1 cellular context compared by ENCODE assay signal in the genomic region with DNA sequence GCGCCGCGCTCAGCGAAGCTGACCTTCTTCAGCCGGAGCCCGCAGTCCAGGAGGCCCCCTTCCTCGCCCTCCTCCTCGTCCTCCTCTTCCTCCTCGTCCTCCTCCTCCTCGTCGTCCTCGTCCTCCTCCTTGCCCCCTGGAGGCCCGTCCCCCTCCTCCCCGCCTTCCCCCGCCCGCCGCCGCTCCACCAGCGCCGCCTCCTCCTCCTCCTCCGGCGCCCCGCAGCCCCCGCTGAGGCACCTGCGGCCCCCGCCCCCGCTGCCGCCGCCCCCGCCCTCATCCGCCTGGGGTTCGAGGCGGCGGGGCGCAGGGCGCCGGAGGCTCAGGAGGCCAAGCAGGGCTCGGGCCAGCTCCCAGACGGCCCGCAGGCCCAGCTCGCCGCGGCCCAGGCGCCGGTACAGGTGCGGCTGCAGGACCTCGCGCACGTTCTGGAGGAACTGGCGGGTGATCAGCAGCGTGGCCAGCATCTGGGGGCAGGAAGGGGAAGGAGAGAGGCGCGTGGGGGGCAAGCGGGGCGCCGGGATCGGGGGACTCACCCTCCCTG.
A peak's percentile ranks its signal among the peaks of the same experiment; 100 is the strongest.
TF ChIP-seq lines count a peak whose summit lies in the region.

No MANE protein-coding gene starts in this region.

TF ChIP-seq in K562, 482 proteins besides CTCF, POLR2A, EP300 and RAD21 (continues in another document):
- TF ChIP-seq ZNF263 (CRISPR knock-in tag; IDR thresholded peaks at IDR 0.05; ENCODE audit: borderline replicate concordance), result peak; percentile 93
- TF ChIP-seq, protein P1, sequence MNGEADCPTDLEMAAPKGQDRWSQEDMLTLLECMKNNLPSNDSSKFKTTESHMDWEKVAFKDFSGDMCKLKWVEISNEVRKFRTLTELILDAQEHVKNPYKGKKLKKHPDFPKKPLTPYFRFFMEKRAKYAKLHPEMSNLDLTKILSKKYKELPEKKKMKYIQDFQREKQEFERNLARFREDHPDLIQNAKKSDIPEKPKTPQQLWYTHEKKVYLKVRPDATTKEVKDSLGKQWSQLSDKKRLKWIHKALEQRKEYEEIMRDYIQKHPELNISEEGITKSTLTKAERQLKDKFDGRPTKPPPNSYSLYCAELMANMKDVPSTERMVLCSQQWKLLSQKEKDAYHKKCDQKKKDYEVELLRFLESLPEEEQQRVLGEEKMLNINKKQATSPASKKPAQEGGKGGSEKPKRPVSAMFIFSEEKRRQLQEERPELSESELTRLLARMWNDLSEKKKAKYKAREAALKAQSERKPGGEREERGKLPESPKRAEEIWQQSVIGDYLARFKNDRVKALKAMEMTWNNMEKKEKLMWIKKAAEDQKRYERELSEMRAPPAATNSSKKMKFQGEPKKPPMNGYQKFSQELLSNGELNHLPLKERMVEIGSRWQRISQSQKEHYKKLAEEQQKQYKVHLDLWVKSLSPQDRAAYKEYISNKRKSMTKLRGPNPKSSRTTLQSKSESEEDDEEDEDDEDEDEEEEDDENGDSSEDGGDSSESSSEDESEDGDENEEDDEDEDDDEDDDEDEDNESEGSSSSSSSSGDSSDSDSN (IDR thresholded peaks at IDR 0.05; ENCODE audit: borderline replicate concordance in 1 of 2, low read depth in 2 of 2, low read length in 2 of 2), result 0 out of 4 replicates have a peak, but pooled peaks of 1 of the 2 experiments have one; percentile 11
- TF ChIP-seq, protein P2, sequence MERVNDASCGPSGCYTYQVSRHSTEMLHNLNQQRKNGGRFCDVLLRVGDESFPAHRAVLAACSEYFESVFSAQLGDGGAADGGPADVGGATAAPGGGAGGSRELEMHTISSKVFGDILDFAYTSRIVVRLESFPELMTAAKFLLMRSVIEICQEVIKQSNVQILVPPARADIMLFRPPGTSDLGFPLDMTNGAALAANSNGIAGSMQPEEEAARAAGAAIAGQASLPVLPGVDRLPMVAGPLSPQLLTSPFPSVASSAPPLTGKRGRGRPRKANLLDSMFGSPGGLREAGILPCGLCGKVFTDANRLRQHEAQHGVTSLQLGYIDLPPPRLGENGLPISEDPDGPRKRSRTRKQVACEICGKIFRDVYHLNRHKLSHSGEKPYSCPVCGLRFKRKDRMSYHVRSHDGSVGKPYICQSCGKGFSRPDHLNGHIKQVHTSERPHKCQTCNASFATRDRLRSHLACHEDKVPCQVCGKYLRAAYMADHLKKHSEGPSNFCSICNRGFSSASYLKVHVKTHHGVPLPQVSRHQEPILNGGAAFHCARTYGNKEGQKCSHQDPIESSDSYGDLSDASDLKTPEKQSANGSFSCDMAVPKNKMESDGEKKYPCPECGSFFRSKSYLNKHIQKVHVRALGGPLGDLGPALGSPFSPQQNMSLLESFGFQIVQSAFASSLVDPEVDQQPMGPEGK (CRISPR knock-in tag; IDR thresholded peaks at IDR 0.05; ENCODE audit: borderline replicate concordance), result no peak
- TF ChIP-seq KLF10 (CRISPR knock-in tag; IDR thresholded peaks at IDR 0.05), result no peak
- TF ChIP-seq SMARCA4 (IDR thresholded peaks at IDR 0.05), result no peak
- TF ChIP-seq, protein P3, sequence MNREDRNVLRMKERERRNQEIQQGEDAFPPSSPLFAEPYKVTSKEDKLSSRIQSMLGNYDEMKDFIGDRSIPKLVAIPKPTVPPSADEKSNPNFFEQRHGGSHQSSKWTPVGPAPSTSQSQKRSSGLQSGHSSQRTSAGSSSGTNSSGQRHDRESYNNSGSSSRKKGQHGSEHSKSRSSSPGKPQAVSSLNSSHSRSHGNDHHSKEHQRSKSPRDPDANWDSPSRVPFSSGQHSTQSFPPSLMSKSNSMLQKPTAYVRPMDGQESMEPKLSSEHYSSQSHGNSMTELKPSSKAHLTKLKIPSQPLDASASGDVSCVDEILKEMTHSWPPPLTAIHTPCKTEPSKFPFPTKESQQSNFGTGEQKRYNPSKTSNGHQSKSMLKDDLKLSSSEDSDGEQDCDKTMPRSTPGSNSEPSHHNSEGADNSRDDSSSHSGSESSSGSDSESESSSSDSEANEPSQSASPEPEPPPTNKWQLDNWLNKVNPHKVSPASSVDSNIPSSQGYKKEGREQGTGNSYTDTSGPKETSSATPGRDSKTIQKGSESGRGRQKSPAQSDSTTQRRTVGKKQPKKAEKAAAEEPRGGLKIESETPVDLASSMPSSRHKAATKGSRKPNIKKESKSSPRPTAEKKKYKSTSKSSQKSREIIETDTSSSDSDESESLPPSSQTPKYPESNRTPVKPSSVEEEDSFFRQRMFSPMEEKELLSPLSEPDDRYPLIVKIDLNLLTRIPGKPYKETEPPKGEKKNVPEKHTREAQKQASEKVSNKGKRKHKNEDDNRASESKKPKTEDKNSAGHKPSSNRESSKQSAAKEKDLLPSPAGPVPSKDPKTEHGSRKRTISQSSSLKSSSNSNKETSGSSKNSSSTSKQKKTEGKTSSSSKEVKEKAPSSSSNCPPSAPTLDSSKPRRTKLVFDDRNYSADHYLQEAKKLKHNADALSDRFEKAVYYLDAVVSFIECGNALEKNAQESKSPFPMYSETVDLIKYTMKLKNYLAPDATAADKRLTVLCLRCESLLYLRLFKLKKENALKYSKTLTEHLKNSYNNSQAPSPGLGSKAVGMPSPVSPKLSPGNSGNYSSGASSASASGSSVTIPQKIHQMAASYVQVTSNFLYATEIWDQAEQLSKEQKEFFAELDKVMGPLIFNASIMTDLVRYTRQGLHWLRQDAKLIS (CRISPR knock-in tag; IDR thresholded peaks at IDR 0.05), result no peak
- no peak for TF ChIP-seq ZNF668 (CRISPR knock-in tag; IDR thresholded peaks at IDR 0.05)
- TF ChIP-seq ZNF589 (CRISPR knock-in tag; IDR thresholded peaks at IDR 0.05; ENCODE audit: low read depth), result no peak
- TF ChIP-seq, protein P4, sequence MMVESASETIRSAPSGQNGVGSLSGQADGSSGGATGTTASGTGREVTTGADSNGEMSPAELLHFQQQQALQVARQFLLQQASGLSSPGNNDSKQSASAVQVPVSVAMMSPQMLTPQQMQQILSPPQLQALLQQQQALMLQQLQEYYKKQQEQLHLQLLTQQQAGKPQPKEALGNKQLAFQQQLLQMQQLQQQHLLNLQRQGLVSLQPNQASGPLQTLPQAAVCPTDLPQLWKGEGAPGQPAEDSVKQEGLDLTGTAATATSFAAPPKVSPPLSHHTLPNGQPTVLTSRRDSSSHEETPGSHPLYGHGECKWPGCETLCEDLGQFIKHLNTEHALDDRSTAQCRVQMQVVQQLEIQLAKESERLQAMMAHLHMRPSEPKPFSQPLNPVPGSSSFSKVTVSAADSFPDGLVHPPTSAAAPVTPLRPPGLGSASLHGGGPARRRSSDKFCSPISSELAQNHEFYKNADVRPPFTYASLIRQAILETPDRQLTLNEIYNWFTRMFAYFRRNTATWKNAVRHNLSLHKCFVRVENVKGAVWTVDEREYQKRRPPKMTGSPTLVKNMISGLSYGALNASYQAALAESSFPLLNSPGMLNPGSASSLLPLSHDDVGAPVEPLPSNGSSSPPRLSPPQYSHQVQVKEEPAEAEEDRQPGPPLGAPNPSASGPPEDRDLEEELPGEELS (CRISPR knock-in tag; IDR thresholded peaks at IDR 0.05; ENCODE audit: borderline replicate concordance), result no peak
- TF ChIP-seq, protein P5, sequence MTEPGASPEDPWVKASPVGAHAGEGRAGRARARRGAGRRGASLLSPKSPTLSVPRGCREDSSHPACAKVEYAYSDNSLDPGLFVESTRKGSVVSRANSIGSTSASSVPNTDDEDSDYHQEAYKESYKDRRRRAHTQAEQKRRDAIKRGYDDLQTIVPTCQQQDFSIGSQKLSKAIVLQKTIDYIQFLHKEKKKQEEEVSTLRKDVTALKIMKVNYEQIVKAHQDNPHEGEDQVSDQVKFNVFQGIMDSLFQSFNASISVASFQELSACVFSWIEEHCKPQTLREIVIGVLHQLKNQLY (CRISPR knock-in tag; conservative IDR thresholded peaks at IDR 0.05), result no peak
- TF ChIP-seq NRF1 (conservative IDR thresholded peaks at IDR 0.05 in 1 of 2, IDR thresholded peaks at IDR 0.05 in 1 of 2), result no peak
- no peak for TF ChIP-seq BRD4 (IDR thresholded peaks at IDR 0.05)
- TF ChIP-seq, protein P6, sequence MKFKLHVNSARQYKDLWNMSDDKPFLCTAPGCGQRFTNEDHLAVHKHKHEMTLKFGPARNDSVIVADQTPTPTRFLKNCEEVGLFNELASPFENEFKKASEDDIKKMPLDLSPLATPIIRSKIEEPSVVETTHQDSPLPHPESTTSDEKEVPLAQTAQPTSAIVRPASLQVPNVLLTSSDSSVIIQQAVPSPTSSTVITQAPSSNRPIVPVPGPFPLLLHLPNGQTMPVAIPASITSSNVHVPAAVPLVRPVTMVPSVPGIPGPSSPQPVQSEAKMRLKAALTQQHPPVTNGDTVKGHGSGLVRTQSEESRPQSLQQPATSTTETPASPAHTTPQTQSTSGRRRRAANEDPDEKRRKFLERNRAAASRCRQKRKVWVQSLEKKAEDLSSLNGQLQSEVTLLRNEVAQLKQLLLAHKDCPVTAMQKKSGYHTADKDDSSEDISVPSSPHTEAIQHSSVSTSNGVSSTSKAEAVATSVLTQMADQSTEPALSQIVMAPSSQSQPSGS (CRISPR knock-in tag; IDR thresholded peaks at IDR 0.05), result no peak
- no peak for TF ChIP-seq TAF7 (tag; IDR thresholded peaks at IDR 0.05)
- TF ChIP-seq, protein P7, sequence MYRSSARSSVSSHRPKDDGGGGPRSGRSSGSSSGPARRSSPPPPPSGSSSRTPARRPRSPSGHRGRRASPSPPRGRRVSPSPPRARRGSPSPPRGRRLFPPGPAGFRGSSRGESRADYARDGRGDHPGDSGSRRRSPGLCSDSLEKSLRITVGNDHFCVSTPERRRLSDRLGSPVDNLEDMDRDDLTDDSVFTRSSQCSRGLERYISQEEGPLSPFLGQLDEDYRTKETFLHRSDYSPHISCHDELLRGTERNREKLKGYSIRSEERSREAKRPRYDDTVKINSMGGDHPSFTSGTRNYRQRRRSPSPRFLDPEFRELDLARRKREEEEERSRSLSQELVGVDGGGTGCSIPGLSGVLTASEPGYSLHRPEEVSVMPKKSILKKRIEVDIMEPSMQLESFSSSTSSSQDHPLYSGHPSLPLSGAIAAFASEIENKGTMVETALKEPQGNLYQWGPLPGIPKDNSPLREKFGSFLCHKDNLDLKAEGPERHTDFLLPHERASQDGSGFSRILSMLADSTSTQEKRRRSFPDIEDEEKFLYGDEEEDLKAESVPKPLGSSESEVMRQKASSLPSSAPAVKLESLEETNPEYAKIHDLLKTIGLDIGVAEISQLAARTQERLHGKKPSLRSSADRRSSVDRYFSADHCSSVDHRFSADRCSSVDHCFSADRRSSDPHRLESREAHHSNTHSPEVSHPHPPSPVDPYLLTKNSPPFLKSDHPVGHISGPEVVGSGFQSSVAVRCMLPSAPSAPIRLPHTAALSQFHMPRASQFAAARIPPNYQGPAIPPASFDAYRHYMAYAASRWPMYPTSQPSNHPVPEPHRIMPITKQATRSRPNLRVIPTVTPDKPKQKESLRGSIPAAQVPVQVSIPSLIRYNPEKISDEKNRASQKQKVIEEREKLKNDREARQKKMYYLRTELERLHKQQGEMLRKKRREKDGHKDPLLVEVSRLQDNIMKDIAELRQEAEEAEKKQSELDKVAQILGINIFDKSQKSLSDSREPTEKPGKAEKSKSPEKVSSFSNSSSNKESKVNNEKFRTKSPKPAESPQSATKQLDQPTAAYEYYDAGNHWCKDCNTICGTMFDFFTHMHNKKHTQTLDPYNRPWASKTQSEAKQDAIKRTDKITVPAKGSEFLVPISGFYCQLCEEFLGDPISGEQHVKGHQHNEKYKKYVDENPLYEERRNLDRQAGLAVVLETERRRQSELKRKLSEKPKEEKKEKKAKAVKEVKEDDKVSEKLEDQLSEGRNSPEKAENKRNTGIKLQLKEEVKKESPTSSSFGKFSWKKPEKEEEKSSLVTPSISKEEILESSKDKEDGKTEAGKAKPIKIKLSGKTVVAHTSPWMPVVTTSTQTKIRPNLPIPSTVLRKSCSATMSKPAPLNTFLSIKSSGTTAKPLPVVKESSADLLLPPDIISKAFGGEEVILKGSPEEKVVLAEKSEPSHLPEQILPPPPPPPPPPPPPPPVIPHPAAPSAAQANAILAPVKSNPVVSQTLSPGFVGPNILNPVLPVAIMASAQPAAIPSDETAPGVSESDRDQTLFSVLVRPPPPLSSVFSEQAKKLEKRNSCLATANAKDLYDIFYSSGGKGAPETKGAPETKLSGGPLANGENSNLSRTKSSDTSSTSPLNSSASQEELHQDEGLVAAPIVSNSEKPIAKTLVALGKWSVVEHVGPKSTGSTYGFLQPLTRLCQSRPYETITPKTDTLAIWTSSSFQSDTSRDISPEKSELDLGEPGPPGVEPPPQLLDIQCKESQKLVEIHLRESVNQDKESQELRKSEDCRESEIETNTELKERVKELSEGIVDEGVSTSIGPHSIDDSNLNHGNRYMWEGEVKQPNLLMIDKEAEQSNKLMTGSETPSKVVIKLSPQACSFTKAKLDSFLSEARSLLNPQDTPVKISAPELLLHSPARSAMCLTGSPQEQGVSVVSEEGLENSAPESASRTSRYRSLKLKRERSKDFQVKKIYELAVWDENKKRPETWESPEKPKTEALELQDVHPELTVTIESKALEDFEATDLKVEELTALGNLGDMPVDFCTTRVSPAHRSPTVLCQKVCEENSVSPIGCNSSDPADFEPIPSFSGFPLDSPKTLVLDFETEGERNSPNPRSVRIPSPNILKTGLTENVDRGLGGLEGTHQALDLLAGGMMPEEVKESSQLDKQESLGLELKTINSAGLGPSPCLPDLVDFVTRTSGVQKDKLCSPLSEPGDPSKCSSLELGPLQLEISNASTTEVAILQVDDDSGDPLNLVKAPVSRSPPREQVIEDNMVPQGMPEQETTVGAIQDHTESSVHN (IDR thresholded peaks at IDR 0.05; ENCODE audit: borderline replicate concordance in 1 of 2, low read depth in 1 of 2), result no peak
- no peak for TF ChIP-seq SNIP1 (IDR thresholded peaks at IDR 0.05; ENCODE audit: low read depth)
- TF ChIP-seq CREM (IDR thresholded peaks at IDR 0.05; ENCODE audit: low read depth), result no peak
- 0 out of 2 replicates have a peak, but pooled peaks have one; percentile 19 for TF ChIP-seq RBFOX2 (IDR thresholded peaks at IDR 0.05; ENCODE audit: low read depth, low read length)
- TF ChIP-seq, protein P8, sequence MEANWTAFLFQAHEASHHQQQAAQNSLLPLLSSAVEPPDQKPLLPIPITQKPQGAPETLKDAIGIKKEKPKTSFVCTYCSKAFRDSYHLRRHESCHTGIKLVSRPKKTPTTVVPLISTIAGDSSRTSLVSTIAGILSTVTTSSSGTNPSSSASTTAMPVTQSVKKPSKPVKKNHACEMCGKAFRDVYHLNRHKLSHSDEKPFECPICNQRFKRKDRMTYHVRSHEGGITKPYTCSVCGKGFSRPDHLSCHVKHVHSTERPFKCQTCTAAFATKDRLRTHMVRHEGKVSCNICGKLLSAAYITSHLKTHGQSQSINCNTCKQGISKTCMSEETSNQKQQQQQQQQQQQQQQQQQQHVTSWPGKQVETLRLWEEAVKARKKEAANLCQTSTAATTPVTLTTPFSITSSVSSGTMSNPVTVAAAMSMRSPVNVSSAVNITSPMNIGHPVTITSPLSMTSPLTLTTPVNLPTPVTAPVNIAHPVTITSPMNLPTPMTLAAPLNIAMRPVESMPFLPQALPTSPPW (CRISPR knock-in tag; IDR thresholded peaks at IDR 0.05), result peak; percentile 36
- no peak for TF ChIP-seq CBX3 (IDR thresholded peaks at IDR 0.05; ENCODE audit: borderline replicate concordance in 1 of 2, low read length in 2 of 2)
- TF ChIP-seq, protein P9, sequence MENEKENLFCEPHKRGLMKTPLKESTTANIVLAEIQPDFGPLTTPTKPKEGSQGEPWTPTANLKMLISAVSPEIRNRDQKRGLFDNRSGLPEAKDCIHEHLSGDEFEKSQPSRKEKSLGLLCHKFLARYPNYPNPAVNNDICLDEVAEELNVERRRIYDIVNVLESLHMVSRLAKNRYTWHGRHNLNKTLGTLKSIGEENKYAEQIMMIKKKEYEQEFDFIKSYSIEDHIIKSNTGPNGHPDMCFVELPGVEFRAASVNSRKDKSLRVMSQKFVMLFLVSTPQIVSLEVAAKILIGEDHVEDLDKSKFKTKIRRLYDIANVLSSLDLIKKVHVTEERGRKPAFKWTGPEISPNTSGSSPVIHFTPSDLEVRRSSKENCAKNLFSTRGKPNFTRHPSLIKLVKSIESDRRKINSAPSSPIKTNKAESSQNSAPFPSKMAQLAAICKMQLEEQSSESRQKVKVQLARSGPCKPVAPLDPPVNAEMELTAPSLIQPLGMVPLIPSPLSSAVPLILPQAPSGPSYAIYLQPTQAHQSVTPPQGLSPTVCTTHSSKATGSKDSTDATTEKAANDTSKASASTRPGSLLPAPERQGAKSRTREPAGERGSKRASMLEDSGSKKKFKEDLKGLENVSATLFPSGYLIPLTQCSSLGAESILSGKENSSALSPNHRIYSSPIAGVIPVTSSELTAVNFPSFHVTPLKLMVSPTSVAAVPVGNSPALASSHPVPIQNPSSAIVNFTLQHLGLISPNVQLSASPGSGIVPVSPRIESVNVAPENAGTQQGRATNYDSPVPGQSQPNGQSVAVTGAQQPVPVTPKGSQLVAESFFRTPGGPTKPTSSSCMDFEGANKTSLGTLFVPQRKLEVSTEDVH (IDR thresholded peaks at IDR 0.05; ENCODE audit: low read depth, partially characterized antibody), result no peak
